Comparison of ENCODE assay signal across 13 cellular contexts in the genomic region with DNA sequence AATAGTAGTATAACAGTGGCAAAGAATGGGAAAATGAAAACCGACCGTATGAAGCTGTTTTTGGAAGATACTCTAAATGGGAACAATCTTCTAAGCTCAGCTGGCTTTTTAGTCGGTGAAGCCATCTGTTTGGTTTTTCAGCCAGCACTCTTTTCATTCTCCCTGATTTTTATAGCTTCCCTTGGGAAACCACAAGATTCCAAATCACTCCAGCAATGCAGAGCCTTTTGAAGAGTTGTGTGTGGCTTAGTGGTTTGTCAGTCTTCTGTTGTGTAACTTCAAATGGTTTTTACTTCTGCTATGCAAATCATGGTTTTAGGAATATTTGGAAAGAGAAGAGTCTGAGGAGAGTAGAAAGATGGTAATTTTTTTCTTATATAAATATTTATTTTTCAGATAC.
DNase-seq lines count a peak whose midpoint lies in the region; ATAC-seq and TF ChIP-seq lines count a peak whose summit lies in the region.
"Had no signal": no experiment of that assay in that cellular context is flagged by ENCODE, and none has a peak within 500 bp of the region (broad histone marks: within the 10 kb centered on the region; RNA-seq: fewer than 3 reads in every experiment).

No MANE protein-coding gene starts in this region.

- H2BK12ac ChIP-seq in mesenchymal stem cell (ENCODE audit: low read length in 2 of 2): no peak overlapping the region

- no peak overlapping the region for H2BK15ac ChIP-seq in mesenchymal stem cell (ENCODE audit: low read depth, poor library complexity, severe bottlenecking)

- H3K4ac ChIP-seq in mesenchymal stem cell (ENCODE audit: low read depth in 1 of 2, low read length in 2 of 2): no peak overlapping the region

- H3K18ac ChIP-seq in mesenchymal stem cell (ENCODE audit: low read depth in 1 of 2, low read length in 2 of 2): no peak overlapping the region

- no peak overlapping the region for H4K91ac ChIP-seq in mesenchymal stem cell (ENCODE audit: low read length)

- peak overlapping the region; percentile 13 for H3K9ac ChIP-seq in mesenchymal stem cell (ENCODE audit: low read length)

- no peak for ATAC-seq in stimulated activated effector memory CD8-positive, alpha-beta T cell treated with anti-CD3 and anti-CD28 coated beads, Interleukin-12 subunit alpha, Interleukin-12 subunit beta, amount 100 ng/mL, for 72 hours
- ATAC-seq: natural killer cell treated with Interleukin-12 subunit alpha and Interleukin-12 subunit beta and Interleukin-15 and Interleukin-18, amount 100 ng/mL, for 72 hours had no signal

- no peak overlapping the region for H2BK5ac ChIP-seq in mesenchymal stem cell (ENCODE audit: low read depth, low read length, poor library complexity, severe bottlenecking)

- WGBS in mesenchymal stem cell: 6% methylated on average over 2 of the region's 3 CpGs

- no peak overlapping the region for H2AFZ ChIP-seq in mesenchymal stem cell (ENCODE audit: low read depth, low read length)
- H2AFZ ChIP-seq: hepatocyte had no signal

- H3K36me3 ChIP-seq in BJ (ENCODE audit: control insufficient read depth, insufficient read depth, low read length): no peaks in the 10 kb centered on the region
- H3K36me3 ChIP-seq in mesenchymal stem cell (ENCODE audit: control insufficient read depth in 1 of 2, insufficient read depth in 2 of 2, low read depth in 1 of 2, low read length in 2 of 2): no peaks in the 10 kb centered on the region

- DNase-seq in BJ (ENCODE audit: low read depth) (peak; percentile 93), LHCN-M2 (ENCODE audit: low read depth) (peak; percentile 95), brain pericyte (ENCODE audit: low read depth, low spot score) (peak; percentile 55), mesenchymal stem cell (peak; percentile 89), HEK293T (ENCODE audit: extremely low spot score) (no peak), NCI-H2196 (lab: John Stamatoyannopoulos, UW; ENCODE audit: unreplicated experiment) (no peak)
- no peak for DNase-seq in stimulated activated effector memory CD8-positive, alpha-beta T cell treated with anti-CD3 and anti-CD28 coated beads, Interleukin-12 subunit alpha, Interleukin-12 subunit beta, amount 100 ng/mL, for 72 hours (ENCODE audit: low spot score in 2 of 2)
- no peak for DNase-seq in activated CD8-positive, alpha-beta memory T cell treated with anti-CD3 and anti-CD28 coated beads, Interleukin-2, amount 50 U/mL, for 48 hours
- DNase-seq: activated CD4-positive, alpha-beta T cell treated with anti-CD3 and anti-CD28 coated beads, Interleukin-2, amount 50 U/mL, for 1 hour; aorta; DMS79 had no signal

- no peak overlapping the region for H2AK5ac ChIP-seq in mesenchymal stem cell (ENCODE audit: low read length, severe bottlenecking)

- H3K4me3 ChIP-seq in BJ (ENCODE audit: low read depth, low read length) (no peak overlapping the region), mesenchymal stem cell (ENCODE audit: insufficient read depth in 1 of 2, low read depth in 1 of 2, low read length in 2 of 2) (peak overlapping the region in 1 of 2 experiments; percentile 46)
- H3K4me3 ChIP-seq: hepatocyte had no signal

- H3K27me3 ChIP-seq in BJ (ENCODE audit: control insufficient read depth, insufficient read depth, low read length): no peaks in the 10 kb centered on the region
- H3K27me3 ChIP-seq in mesenchymal stem cell (ENCODE audit: control insufficient read depth in 1 of 2, insufficient read depth in 1 of 2, low read length in 2 of 2): no peaks in the 10 kb centered on the region
- H3K27me3 ChIP-seq: hepatocyte had no signal

- H3K4me2 ChIP-seq in mesenchymal stem cell (ENCODE audit: low read length, poor library complexity, severe bottlenecking): no peak overlapping the region
- H3K4me2 ChIP-seq: hepatocyte had no signal

- H3K9me3 Mint-ChIP-seq in stimulated activated effector memory CD8-positive, alpha-beta T cell treated with anti-CD3 and anti-CD28 coated beads, Interleukin-12 subunit alpha, Interleukin-12 subunit beta, amount 100 ng/mL, for 72 hours: no peaks in the 10 kb centered on the region
- H3K9me3 Mint-ChIP-seq: natural killer cell treated with Interleukin-12 subunit alpha and Interleukin-12 subunit beta and Interleukin-15 and Interleukin-18, amount 100 ng/mL, for 72 hours had no signal

- peaks cover 21% of the 10 kb centered on the region for H3K36me3 Mint-ChIP-seq in stimulated activated effector memory CD8-positive, alpha-beta T cell treated with anti-CD3 and anti-CD28 coated beads, Interleukin-12 subunit alpha, Interleukin-12 subunit beta, amount 100 ng/mL, for 72 hours
- H3K36me3 Mint-ChIP-seq: natural killer cell treated with Interleukin-12 subunit alpha and Interleukin-12 subunit beta and Interleukin-15 and Interleukin-18, amount 100 ng/mL, for 72 hours had no signal

- TF ChIP-seq CTCF in BJ (IDR thresholded peaks at IDR 0.05; ENCODE audit: insufficient read depth, low read depth, low read length): no peak

- peaks cover 9% of the 10 kb centered on the region for H3K4me1 ChIP-seq in mesenchymal stem cell (ENCODE audit: control insufficient read depth, insufficient read depth, low read depth, low read length)

- H3K9me3 ChIP-seq in mesenchymal stem cell (ENCODE audit: control insufficient read depth, low read length): no peaks in the 10 kb centered on the region

- no peak overlapping the region for H2BK120ac ChIP-seq in mesenchymal stem cell (ENCODE audit: low read depth, low read length)

- no peak overlapping the region for H3K14ac ChIP-seq in mesenchymal stem cell (ENCODE audit: low read length in 2 of 2)

- H3K4me1 Mint-ChIP-seq in stimulated activated effector memory CD8-positive, alpha-beta T cell treated with anti-CD3 and anti-CD28 coated beads, Interleukin-12 subunit alpha, Interleukin-12 subunit beta, amount 100 ng/mL, for 72 hours: peaks cover 16% of the 10 kb centered on the region

- H3K79me1 ChIP-seq in mesenchymal stem cell (replicated peaks; ENCODE audit: low read length, poor library complexity, severe bottlenecking): peaks cover 5% of the 10 kb centered on the region

- no peak overlapping the region for H4K8ac ChIP-seq in mesenchymal stem cell (ENCODE audit: low read length)

- H3K23ac ChIP-seq in mesenchymal stem cell (ENCODE audit: low read length in 2 of 2): no peak overlapping the region

- H3K27ac ChIP-seq in mesenchymal stem cell (ENCODE audit: low read length, poor library complexity, severe bottlenecking): peak overlapping the region; percentile 93
- H3K27ac ChIP-seq: hepatocyte had no signal

- CTCF ChIA-PET in BJ (lab: Yijun Ruan, JAX) (interaction anchor here (0.7 to 1.2 kb wide), 4 partner anchors 13 to 464 kb away, joined by 3 to 4 read pairs (median 3); no protein-coding TSS in a partner anchor), HEK293T (lab: Yijun Ruan, JAX) (no interaction called here)

- no peak overlapping the region for H3K27ac Mint-ChIP-seq in stimulated activated effector memory CD8-positive, alpha-beta T cell treated with anti-CD3 and anti-CD28 coated beads, Interleukin-12 subunit alpha, Interleukin-12 subunit beta, amount 100 ng/mL, for 72 hours
- H3K27ac Mint-ChIP-seq: natural killer cell treated with Interleukin-12 subunit alpha and Interleukin-12 subunit beta and Interleukin-15 and Interleukin-18, amount 100 ng/mL, for 72 hours had no signal

- H3K4me3 Mint-ChIP-seq in stimulated activated effector memory CD8-positive, alpha-beta T cell treated with anti-CD3 and anti-CD28 coated beads, Interleukin-12 subunit alpha, Interleukin-12 subunit beta, amount 100 ng/mL, for 72 hours: no peak overlapping the region
- H3K4me3 Mint-ChIP-seq: natural killer cell treated with Interleukin-12 subunit alpha and Interleukin-12 subunit beta and Interleukin-15 and Interleukin-18, amount 100 ng/mL, for 72 hours had no signal

- POLR2A ChIA-PET in BJ (lab: Charles Lee) (interaction anchor here (0.5 kb wide), 2 partner anchors 12 to 382 kb away, joined by 3 read pairs; no protein-coding TSS in a partner anchor), HEK293T (lab: Yijun Ruan, JAX) (no interaction called here)

TF ChIP-seq in HEK293T, 16 proteins besides CTCF, POLR2A, EP300 and RAD21:
- TF ChIP-seq, protein P1, sequence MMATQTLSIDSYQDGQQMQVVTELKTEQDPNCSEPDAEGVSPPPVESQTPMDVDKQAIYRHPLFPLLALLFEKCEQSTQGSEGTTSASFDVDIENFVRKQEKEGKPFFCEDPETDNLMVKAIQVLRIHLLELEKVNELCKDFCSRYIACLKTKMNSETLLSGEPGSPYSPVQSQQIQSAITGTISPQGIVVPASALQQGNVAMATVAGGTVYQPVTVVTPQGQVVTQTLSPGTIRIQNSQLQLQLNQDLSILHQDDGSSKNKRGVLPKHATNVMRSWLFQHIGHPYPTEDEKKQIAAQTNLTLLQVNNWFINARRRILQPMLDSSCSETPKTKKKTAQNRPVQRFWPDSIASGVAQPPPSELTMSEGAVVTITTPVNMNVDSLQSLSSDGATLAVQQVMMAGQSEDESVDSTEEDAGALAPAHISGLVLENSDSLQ (IDR thresholded peaks at IDR 0.05): no peak
- TF ChIP-seq NFRKB (IDR thresholded peaks at IDR 0.05) (no peak), CTBP1 (IDR thresholded peaks at IDR 0.05; ENCODE audit: borderline replicate concordance) (no peak), FOXK2 (IDR thresholded peaks at IDR 0.05) (no peak), FOXM1 (IDR thresholded peaks at IDR 0.05; ENCODE audit: borderline replicate concordance) (no peak), ELF4 (IDR thresholded peaks at IDR 0.05) (no peak), TARDBP (IDR thresholded peaks at IDR 0.05) (no peak), FOXA1 (IDR thresholded peaks at IDR 0.05) (no peak), ARNT (IDR thresholded peaks at IDR 0.05) (no peak), LEF1 (IDR thresholded peaks at IDR 0.05; ENCODE audit: borderline replicate concordance) (no peak), SP1 (IDR thresholded peaks at IDR 0.05) (no peak), BHLHE40 (IDR thresholded peaks at IDR 0.05; ENCODE audit: borderline replicate concordance) (no peak), HDGF (IDR thresholded peaks at IDR 0.05; ENCODE audit: borderline replicate concordance) (no peak)
TF ChIP-seq in HEK293T: peak in this region for 0.

Comparison
In these comparisons a context has a peak if more than half of its experiments do, and no peak if none do; other contexts are left out.
1. DNase-seq: peak in BJ (single experiment), LHCN-M2 (single experiment), brain pericyte (single experiment) and mesenchymal stem cell (single experiment); none in HEK293T (single experiment), NCI-H2196 (single experiment), stimulated activated effector memory CD8-positive, alpha-beta T cell treated with anti-CD3 and anti-CD28 coated beads, Interleukin-12 subunit alpha, Interleukin-12 subunit beta, amount 100 ng/mL, for 72 hours (0 of 2) and activated CD8-positive, alpha-beta memory T cell treated with anti-CD3 and anti-CD28 coated beads, Interleukin-2, amount 50 U/mL, for 48 hours (single experiment).